Comparison of ENCODE assay signal across 2 cellular contexts in the genomic region with DNA sequence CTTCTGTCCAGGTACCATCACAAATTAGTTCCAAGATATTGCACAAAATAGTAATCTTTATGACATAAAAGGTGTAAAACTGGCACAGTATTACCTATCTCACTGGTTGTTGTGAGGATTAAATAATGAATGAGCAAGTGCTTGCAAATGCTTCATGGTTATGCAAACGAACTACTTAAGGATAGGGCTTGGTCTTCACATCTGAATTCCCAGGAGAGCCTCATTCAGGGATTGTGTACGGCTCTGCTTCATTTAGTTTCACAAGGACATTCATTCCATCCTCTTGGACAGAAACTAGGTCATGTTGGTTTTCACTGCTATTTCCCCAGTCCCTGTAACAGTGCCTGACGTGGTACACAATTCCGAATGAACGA.
A peak's percentile ranks its signal among the peaks of the same experiment; 100 is the strongest.
TF ChIP-seq lines count a peak whose summit lies in the region.

No MANE protein-coding gene starts in this region.

TF ChIP-seq in GM23338, 12 proteins besides CTCF, POLR2A, EP300 and RAD21:
- TF ChIP-seq, protein P1, sequence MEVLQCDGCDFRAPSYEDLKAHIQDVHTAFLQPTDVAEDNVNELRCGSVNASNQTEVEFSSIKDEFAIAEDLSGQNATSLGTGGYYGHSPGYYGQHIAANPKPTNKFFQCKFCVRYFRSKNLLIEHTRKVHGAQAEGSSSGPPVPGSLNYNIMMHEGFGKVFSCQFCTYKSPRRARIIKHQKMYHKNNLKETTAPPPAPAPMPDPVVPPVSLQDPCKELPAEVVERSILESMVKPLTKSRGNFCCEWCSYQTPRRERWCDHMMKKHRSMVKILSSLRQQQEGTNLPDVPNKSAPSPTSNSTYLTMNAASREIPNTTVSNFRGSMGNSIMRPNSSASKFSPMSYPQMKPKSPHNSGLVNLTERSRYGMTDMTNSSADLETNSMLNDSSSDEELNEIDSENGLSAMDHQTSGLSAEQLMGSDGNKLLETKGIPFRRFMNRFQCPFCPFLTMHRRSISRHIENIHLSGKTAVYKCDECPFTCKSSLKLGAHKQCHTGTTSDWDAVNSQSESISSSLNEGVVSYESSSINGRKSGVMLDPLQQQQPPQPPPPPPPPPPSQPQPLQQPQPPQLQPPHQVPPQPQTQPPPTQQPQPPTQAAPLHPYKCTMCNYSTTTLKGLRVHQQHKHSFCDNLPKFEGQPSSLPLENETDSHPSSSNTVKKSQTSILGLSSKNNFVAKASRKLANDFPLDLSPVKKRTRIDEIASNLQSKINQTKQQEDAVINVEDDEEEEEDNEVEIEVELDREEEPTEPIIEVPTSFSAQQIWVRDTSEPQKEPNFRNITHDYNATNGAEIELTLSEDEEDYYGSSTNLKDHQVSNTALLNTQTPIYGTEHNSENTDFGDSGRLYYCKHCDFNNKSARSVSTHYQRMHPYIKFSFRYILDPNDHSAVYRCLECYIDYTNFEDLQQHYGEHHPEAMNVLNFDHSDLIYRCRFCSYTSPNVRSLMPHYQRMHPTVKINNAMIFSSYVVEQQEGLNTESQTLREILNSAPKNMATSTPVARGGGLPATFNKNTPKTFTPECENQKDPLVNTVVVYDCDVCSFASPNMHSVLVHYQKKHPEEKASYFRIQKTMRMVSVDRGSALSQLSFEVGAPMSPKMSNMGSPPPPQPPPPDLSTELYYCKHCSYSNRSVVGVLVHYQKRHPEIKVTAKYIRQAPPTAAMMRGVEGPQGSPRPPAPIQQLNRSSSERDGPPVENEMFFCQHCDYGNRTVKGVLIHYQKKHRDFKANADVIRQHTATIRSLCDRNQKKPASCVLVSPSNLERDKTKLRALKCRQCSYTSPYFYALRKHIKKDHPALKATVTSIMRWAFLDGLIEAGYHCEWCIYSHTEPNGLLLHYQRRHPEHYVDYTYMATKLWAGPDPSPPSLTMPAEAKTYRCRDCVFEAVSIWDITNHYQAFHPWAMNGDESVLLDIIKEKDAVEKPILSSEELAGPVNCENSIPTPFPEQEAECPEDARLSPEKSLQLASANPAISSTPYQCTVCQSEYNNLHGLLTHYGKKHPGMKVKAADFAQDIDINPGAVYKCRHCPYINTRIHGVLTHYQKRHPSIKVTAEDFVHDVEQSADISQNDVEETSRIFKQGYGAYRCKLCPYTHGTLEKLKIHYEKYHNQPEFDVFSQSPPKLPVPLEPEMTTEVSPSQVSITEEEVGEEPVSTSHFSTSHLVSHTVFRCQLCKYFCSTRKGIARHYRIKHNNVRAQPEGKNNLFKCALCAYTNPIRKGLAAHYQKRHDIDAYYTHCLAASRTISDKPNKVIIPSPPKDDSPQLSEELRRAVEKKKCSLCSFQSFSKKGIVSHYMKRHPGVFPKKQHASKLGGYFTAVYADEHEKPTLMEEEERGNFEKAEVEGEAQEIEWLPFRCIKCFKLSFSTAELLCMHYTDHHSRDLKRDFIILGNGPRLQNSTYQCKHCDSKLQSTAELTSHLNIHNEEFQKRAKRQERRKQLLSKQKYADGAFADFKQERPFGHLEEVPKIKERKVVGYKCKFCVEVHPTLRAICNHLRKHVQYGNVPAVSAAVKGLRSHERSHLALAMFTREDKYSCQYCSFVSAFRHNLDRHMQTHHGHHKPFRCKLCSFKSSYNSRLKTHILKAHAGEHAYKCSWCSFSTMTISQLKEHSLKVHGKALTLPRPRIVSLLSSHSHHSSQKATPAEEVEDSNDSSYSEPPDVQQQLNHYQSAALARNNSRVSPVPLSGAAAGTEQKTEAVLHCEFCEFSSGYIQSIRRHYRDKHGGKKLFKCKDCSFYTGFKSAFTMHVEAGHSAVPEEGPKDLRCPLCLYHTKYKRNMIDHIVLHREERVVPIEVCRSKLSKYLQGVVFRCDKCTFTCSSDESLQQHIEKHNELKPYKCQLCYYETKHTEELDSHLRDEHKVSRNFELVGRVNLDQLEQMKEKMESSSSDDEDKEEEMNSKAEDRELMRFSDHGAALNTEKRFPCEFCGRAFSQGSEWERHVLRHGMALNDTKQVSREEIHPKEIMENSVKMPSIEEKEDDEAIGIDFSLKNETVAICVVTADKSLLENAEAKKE (CRISPR knock-in tag; IDR thresholded peaks at IDR 0.05): peak; percentile 54; the same call in 1 of the 2 replicates
- TF ChIP-seq, protein P2, sequence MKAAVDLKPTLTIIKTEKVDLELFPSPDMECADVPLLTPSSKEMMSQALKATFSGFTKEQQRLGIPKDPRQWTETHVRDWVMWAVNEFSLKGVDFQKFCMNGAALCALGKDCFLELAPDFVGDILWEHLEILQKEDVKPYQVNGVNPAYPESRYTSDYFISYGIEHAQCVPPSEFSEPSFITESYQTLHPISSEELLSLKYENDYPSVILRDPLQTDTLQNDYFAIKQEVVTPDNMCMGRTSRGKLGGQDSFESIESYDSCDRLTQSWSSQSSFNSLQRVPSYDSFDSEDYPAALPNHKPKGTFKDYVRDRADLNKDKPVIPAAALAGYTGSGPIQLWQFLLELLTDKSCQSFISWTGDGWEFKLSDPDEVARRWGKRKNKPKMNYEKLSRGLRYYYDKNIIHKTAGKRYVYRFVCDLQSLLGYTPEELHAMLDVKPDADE (IDR thresholded peaks at IDR 0.05): no peak
- TF ChIP-seq, protein P3, sequence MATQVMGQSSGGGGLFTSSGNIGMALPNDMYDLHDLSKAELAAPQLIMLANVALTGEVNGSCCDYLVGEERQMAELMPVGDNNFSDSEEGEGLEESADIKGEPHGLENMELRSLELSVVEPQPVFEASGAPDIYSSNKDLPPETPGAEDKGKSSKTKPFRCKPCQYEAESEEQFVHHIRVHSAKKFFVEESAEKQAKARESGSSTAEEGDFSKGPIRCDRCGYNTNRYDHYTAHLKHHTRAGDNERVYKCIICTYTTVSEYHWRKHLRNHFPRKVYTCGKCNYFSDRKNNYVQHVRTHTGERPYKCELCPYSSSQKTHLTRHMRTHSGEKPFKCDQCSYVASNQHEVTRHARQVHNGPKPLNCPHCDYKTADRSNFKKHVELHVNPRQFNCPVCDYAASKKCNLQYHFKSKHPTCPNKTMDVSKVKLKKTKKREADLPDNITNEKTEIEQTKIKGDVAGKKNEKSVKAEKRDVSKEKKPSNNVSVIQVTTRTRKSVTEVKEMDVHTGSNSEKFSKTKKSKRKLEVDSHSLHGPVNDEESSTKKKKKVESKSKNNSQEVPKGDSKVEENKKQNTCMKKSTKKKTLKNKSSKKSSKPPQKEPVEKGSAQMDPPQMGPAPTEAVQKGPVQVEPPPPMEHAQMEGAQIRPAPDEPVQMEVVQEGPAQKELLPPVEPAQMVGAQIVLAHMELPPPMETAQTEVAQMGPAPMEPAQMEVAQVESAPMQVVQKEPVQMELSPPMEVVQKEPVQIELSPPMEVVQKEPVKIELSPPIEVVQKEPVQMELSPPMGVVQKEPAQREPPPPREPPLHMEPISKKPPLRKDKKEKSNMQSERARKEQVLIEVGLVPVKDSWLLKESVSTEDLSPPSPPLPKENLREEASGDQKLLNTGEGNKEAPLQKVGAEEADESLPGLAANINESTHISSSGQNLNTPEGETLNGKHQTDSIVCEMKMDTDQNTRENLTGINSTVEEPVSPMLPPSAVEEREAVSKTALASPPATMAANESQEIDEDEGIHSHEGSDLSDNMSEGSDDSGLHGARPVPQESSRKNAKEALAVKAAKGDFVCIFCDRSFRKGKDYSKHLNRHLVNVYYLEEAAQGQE (IDR thresholded peaks at IDR 0.05; ENCODE audit: unreplicated experiment): no peak
- no peak for TF ChIP-seq ZNF331 (CRISPR knock-in tag; IDR thresholded peaks at IDR 0.05; ENCODE audit: low read depth)
- no peak for TF ChIP-seq JUNB (IDR thresholded peaks at IDR 0.05; ENCODE audit: unreplicated experiment)

TF ChIP-seq in H1, 55 proteins besides CTCF, POLR2A, EP300 and RAD21:
- no peak for TF ChIP-seq SAP30 (IDR thresholded peaks at IDR 0.05; ENCODE audit: insufficient read depth, insufficient replicate concordance, low read length)
- TF ChIP-seq, protein P4, sequence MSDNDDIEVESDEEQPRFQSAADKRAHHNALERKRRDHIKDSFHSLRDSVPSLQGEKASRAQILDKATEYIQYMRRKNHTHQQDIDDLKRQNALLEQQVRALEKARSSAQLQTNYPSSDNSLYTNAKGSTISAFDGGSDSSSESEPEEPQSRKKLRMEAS (IDR thresholded peaks at IDR 0.05): no peak
- TF ChIP-seq HDAC2 (IDR thresholded peaks at IDR 0.05; ENCODE audit: borderline replicate concordance in 1 of 2, low read depth in 2 of 2, low read length in 2 of 2): no peak
